In genomic region chr6:41177695-41178094, GRCh38 we compare ENCODE assay signal across 38 cellular contexts. TPM values are rescaled to one million over a fixed set of nuclear protein-coding genes. Genes with fewer than 3 reads are reported as not detected.
"Had no signal": no experiment of that assay in that cellular context is flagged by ENCODE, and none has a peak within 500 bp of the region (broad histone marks: within the 10 kb centered on the region; RNA-seq: fewer than 3 reads in every experiment).

No MANE protein-coding gene starts in this region.

- H3K4me1 ChIP-seq: adrenal gland, ascending aorta, body of pancreas, breast epithelium had no signal

- H3K36me3 ChIP-seq: adrenal gland, ascending aorta, brain microvascular endothelial cell, breast epithelium, cardiac muscle cell had no signal

- H3K4me3 ChIP-seq: adrenal gland, ascending aorta, body of pancreas, breast epithelium, cardiac muscle cell had no signal

- DNase-seq: activated effector memory CD4-positive, alpha-beta T cell treated with anti-CD3 and anti-CD28 coated beads, Interleukin-2, amount 50 U/mL, for 16 hours; activated gamma-delta T cell; activated gamma-delta T cell treated with Interleukin-2 at 50 U/mL for 16 hours; activated naive CD4-positive, alpha-beta T cell; activated naive CD4-positive, alpha-beta T cell treated with anti-CD3 and anti-CD28 coated beads for 36 hours; activated naive CD4-positive, alpha-beta T cell treated with anti-CD3 and anti-CD28 coated beads, Interleukin-2, amount 10 ng/mL, durations not matched to agents 7 days and 5 days; activated naive CD4-positive, alpha-beta T cell treated with anti-CD3 and anti-CD28 coated beads, Interleukin-2, amount 50 U/mL, for 16 hours; activated naive CD4-positive, alpha-beta T cell treated with Interleukin-2 at 50 U/mL for 16 hours; activated naive CD8-positive, alpha-beta T cell treated with anti-CD3 and anti-CD28 coated beads for 36 hours; activated naive CD8-positive, alpha-beta T cell treated with anti-CD3 and anti-CD28 coated beads, Interleukin-2, amount 10 ng/mL, durations not matched to agents 7 days and 5 days; activated naive CD8-positive, alpha-beta T cell treated with anti-CD3 and anti-CD28 coated beads, Interleukin-2, amount 50 U/mL, for 24 hours; activated T-cell treated with anti-CD3 and anti-CD28 coated beads, Interleukin-2, amount 50 U/mL, for 1 hour; activated T-cell treated with anti-CD3 and anti-CD28 coated beads, Interleukin-2, amount 50 U/mL, for 24 hours; activated T-cell treated with anti-CD3 and anti-CD28 coated beads, Interleukin-2, amount 50 U/mL, for 4 hours; activated T-cell treated with anti-CD3 and anti-CD28 coated beads, Interleukin-2, amount 50 U/mL, for 48 hours; activated T-cell treated with anti-CD3 and anti-CD28 coated beads, Interleukin-2, amount 50 U/mL, for 72 hours; adrenal gland; amniotic stem cell; amygdala; anterior cingulate cortex; aorta; body of pancreas; brain microvascular endothelial cell; caudate nucleus; central memory CD4-positive, alpha-beta T cell; cerebellar nuclear complex had no signal

- ATAC-seq: activated naive CD4-positive, alpha-beta T cell treated with anti-CD3 and anti-CD28 coated beads, Interleukin-2, amount 50 U/mL, for 72 hours; activated naive CD8-positive, alpha-beta T cell treated with anti-CD3 and anti-CD28 coated beads, Interleukin-2, amount 50 U/mL, for 24 hours; activated T-cell treated with anti-CD3 and anti-CD28 coated beads, Interleukin-2, amount 50 U/mL, for 4 hours; activated T-cell treated with anti-CD3 and anti-CD28 coated beads, Interleukin-2, amount 50 U/mL, for 72 hours; activated T-helper 17 cell treated with anti-CD3 and anti-CD28 coated beads, Interleukin-2, amount 50 U/mL, for 72 hours; body of pancreas had no signal

- H3K27ac ChIP-seq: adrenal gland, ascending aorta, body of pancreas, brain microvascular endothelial cell, breast epithelium, cardiac muscle cell had no signal

- FAIRE-seq: astrocyte, bronchial epithelial cell had no signal

- H3K27me3 ChIP-seq: adrenal gland, ascending aorta, body of pancreas, brain microvascular endothelial cell, breast epithelium, cardiac muscle cell had no signal

- H3K9me3 ChIP-seq: adrenal gland, ascending aorta, body of pancreas had no signal

RNA-seq across cellular contexts. Expression of gene TREM2, which starts 14.8 kb away (rescaled TPM):
- total RNA-seq: activated naive CD4-positive, alpha-beta T cell treated with anti-CD3 and anti-CD28 coated beads for 36 hours; activated naive CD4-positive, alpha-beta T cell treated with anti-CD3 and anti-CD28 coated beads, Interleukin-2, amount 50 U/mL, for 72 hours; activated naive CD8-positive, alpha-beta T cell treated with anti-CD3 and anti-CD28 coated beads for 36 hours; activated T-cell treated with anti-CD3 and anti-CD28 coated beads, Interleukin-2, amount 50 U/mL, for 4 hours; activated T-cell treated with anti-CD3 and anti-CD28 coated beads, Interleukin-2, amount 50 U/mL, for 72 hours; activated T-helper 1 cell treated with anti-CD3 and anti-CD28 coated beads, Interleukin-12 subunit alpha, Interleukin-12 subunit beta, Interleukin-2, Interleukin-4 antibody, amounts not matched to agents 30 ng/mL and 10 ng/mL and 1 ng/mL, durations not matched to agents 14 hours and 24 hours and 36 hours; activated T-helper 17 cell treated with anti-CD3 and anti-CD28 coated beads, Interleukin-2, amount 50 U/mL, for 72 hours; activated T-helper 2 cell treated with anti-CD3 and anti-CD28 coated beads, Interferon-gamma antibody, Interleukin-2, Interleukin-4, amounts not matched to agents 10 μg/mL and 5 μg/mL and 100 μg/mL, durations not matched to agents 14 hours and 24 hours and 36 hours; astrocyte; cardiac muscle cell; chondrocyte had no signal
- polyA plus RNA-seq: cardiac muscle cell had no signal

RNA-seq across cellular contexts. Expression of gene TREML2, which starts 23.3 kb away (rescaled TPM):
- total RNA-seq: ascending aorta, astrocyte, body of pancreas, bronchial epithelial cell, cardiac muscle cell, chondrocyte had no signal
- polyA plus RNA-seq: adrenal gland, cardiac muscle cell had no signal

RNA-seq across cellular contexts. Expression of gene TREML1, which starts 23.5 kb away (rescaled TPM):
- total RNA-seq: activated naive CD4-positive, alpha-beta T cell treated with anti-CD3 and anti-CD28 coated beads for 36 hours; activated naive CD4-positive, alpha-beta T cell treated with anti-CD3 and anti-CD28 coated beads, Interleukin-2, amount 50 U/mL, for 72 hours; activated naive CD8-positive, alpha-beta T cell treated with anti-CD3 and anti-CD28 coated beads for 36 hours; activated naive CD8-positive, alpha-beta T cell treated with anti-CD3 and anti-CD28 coated beads, Interleukin-2, amount 10 ng/mL, durations not matched to agents 7 days and 5 days; activated T-cell treated with anti-CD3 and anti-CD28 coated beads, Interleukin-2, amount 50 U/mL, for 4 hours; activated T-cell treated with anti-CD3 and anti-CD28 coated beads, Interleukin-2, amount 50 U/mL, for 72 hours; activated T-helper 1 cell treated with anti-CD3 and anti-CD28 coated beads, Interleukin-12 subunit alpha, Interleukin-12 subunit beta, Interleukin-2, Interleukin-4 antibody, amounts not matched to agents 30 ng/mL and 10 ng/mL and 1 ng/mL, durations not matched to agents 14 hours and 24 hours and 36 hours; activated T-helper 17 cell treated with anti-CD3 and anti-CD28 coated beads, Interleukin-2, amount 50 U/mL, for 72 hours; activated T-helper 2 cell treated with anti-CD3 and anti-CD28 coated beads, Interferon-gamma antibody, Interleukin-2, Interleukin-4, amounts not matched to agents 10 μg/mL and 5 μg/mL and 100 μg/mL, durations not matched to agents 14 hours and 24 hours and 36 hours; ascending aorta; astrocyte; body of pancreas; bronchial epithelial cell; cardiac muscle cell; cardiac septum; cerebellum; chondrocyte had no signal
- polyA plus RNA-seq: aorta, cardiac muscle cell had no signal

RNA-seq across cellular contexts. Expression of gene TREML4, which starts 50.5 kb away (rescaled TPM):
- total RNA-seq: activated naive CD4-positive, alpha-beta T cell treated with anti-CD3 and anti-CD28 coated beads for 36 hours; activated naive CD4-positive, alpha-beta T cell treated with anti-CD3 and anti-CD28 coated beads, Interleukin-2, amount 50 U/mL, for 72 hours; activated naive CD8-positive, alpha-beta T cell treated with anti-CD3 and anti-CD28 coated beads for 36 hours; activated naive CD8-positive, alpha-beta T cell treated with anti-CD3 and anti-CD28 coated beads, Interleukin-2, amount 10 ng/mL, durations not matched to agents 7 days and 5 days; activated T-cell treated with anti-CD3 and anti-CD28 coated beads, Interleukin-2, amount 50 U/mL, for 4 hours; activated T-cell treated with anti-CD3 and anti-CD28 coated beads, Interleukin-2, amount 50 U/mL, for 72 hours; activated T-helper 1 cell treated with anti-CD3 and anti-CD28 coated beads, Interleukin-12 subunit alpha, Interleukin-12 subunit beta, Interleukin-2, Interleukin-4 antibody, amounts not matched to agents 30 ng/mL and 10 ng/mL and 1 ng/mL, durations not matched to agents 14 hours and 24 hours and 36 hours; activated T-helper 17 cell treated with anti-CD3 and anti-CD28 coated beads, Interleukin-2, amount 50 U/mL, for 72 hours; activated T-helper 2 cell treated with anti-CD3 and anti-CD28 coated beads, Interferon-gamma antibody, Interleukin-2, Interleukin-4, amounts not matched to agents 10 μg/mL and 5 μg/mL and 100 μg/mL, durations not matched to agents 14 hours and 24 hours and 36 hours; adrenal gland; ascending aorta; astrocyte; body of pancreas; breast epithelium; bronchial epithelial cell; cardiac muscle cell; cardiac septum; cerebellum; chondrocyte had no signal
- polyA plus RNA-seq: adrenal gland, aorta, cardiac muscle cell had no signal
